8 cellular contexts compared by ENCODE assay signal in the genomic region with DNA sequence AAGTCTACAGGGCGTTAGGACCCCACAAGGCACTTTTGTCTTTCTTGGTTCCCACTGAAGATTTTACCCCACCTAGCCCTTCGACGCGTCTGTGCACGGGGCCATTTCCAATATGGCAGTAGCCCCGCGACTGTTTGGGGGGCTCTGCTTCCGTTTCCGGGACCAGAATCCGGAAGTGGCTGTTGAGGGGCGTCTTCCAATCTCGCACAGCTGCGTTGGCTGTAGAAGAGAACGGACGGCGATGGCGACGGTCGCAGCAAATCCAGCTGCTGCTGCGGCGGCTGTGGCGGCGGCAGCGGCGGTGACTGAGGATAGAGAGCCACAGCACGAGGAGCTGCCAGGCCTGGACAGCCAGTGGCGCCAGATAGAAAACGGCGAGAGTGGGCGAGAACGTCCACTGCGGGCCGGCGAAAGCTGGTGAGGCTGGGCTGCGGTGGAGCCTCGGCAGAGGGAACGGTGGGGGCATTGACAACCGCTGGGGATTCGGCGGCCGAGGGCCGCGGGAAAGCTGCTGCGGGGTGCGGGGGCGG. TPM values are rescaled to one million over a fixed set of nuclear protein-coding genes. Genes with fewer than 3 reads are reported as not detected.
DNase-seq lines count a peak whose midpoint lies in the region; ATAC-seq and TF ChIP-seq lines count a peak whose summit lies in the region.

A gene (plus strand): TSS at position 207 of the 530 bp plus-strand sequence. CDS start 35 bp downstream, at position 242.

- peak within 1 kb of the TSS; percentile 99 for H3K27ac ChIP-seq in angular gyrus (ENCODE audit: low read depth, low read length)
- peak within 1 kb of the TSS; percentile 94 for H3K27ac ChIP-seq in left ventricle myocardium inferior (replicated peaks)
- H3K27ac ChIP-seq in prostate gland = peak within 1 kb of the TSS; percentile 99 to 100

- ATAC-seq in GM19328 (IDR thresholded peaks at IDR 0.05; ENCODE audit: unreplicated experiment) = no peak

- TF ChIP-seq POLR2A in prostate gland (IDR thresholded peaks at IDR 0.05) = peak; percentile 53

- H3K9me3 ChIP-seq in BE2C = no peaks in the 10 kb centered on the region
- H3K9me3 ChIP-seq in left ventricle myocardium inferior (replicated peaks) = no peaks in the 10 kb centered on the region
- no peaks in the 10 kb centered on the region for H3K9me3 ChIP-seq in prostate gland

- DNase-seq in BE2C (peak; percentile 47), GM19238 (ENCODE audit: insufficient read length, low spot score) (peak; percentile 40), HuH-7 (ENCODE audit: low spot score) (peak; percentile 25), SK-N-DZ (ENCODE audit: low spot score) (peak; percentile 77), left ventricle myocardium inferior (no peak), prostate gland (ENCODE audit: low spot score) (no peak)

- intact Hi-C loops in left ventricle myocardium inferior (cut with micrococcal nuclease) = no loop called here
- intact Hi-C loops in prostate gland (cut with DNase I) = no loop called here

- H3K4me3 ChIP-seq in BE2C (ENCODE audit: low read depth, low read length) = peak within 1 kb of the TSS; percentile 77
- H3K4me3 ChIP-seq in left ventricle myocardium inferior = peak within 1 kb of the TSS; percentile 74
- peak within 1 kb of the TSS; percentile 56 for H3K4me3 ChIP-seq in prostate gland

- no peaks in the 10 kb centered on the region for H3K4me1 ChIP-seq in BE2C
- H3K4me1 ChIP-seq in left ventricle myocardium inferior = peaks cover 20% of the 10 kb centered on the region
- H3K4me1 ChIP-seq in prostate gland (replicated peaks) = no peaks in the 10 kb centered on the region

- H3K27me3 ChIP-seq in BE2C = no peaks in the 10 kb centered on the region
- H3K27me3 ChIP-seq in left ventricle myocardium inferior (ENCODE audit: low read depth) = no peaks in the 10 kb centered on the region
- no peaks in the 10 kb centered on the region for H3K27me3 ChIP-seq in prostate gland (replicated peaks; ENCODE audit: insufficient read depth)

- WGBS in prostate gland = 1% methylated on average over 8 of the region's 46 CpGs

- TF ChIP-seq CTCF in BE2C (IDR thresholded peaks at IDR 0.05; ENCODE audit: low read depth, low read length) = no peak
- no peak for TF ChIP-seq CTCF in left ventricle myocardium inferior (IDR thresholded peaks at IDR 0.05; ENCODE audit: borderline replicate concordance)
- no peak for TF ChIP-seq CTCF in prostate gland (IDR thresholded peaks at IDR 0.05)

- no peaks in the 10 kb centered on the region for H3K36me3 ChIP-seq in BE2C
- H3K36me3 ChIP-seq in left ventricle myocardium inferior = peaks cover 14% of the 10 kb centered on the region
- no peaks in the 10 kb centered on the region for H3K36me3 ChIP-seq in prostate gland

RNA-seq across cellular contexts. Expression of the gene that starts here (rescaled TPM):
- polyA plus RNA-seq in BE2C (2012; ENCODE audit: insufficient read depth, insufficient read length, low read depth) = 95.9 TPM
- 75.5 and 78.1 TPM in 2 replicates for polyA plus RNA-seq in SK-N-DZ (2014; cell fraction: cytosol; rRNA removed)
- 106 and 131 TPM in 2 replicates for polyA plus RNA-seq in SK-N-DZ (2014; cell fraction: nucleus; rRNA removed)
- total RNA-seq in left ventricle myocardium inferior = 42.2 TPM
- total RNA-seq in prostate gland = 100 to 1,000 TPM in 1 of 2 donors, 10 to 100 TPM in 1; 43.3 to 124 TPM

Comparison
In these comparisons a context has a peak if more than half of its experiments do, and no peak if none do; other contexts are left out.
1. DNase-seq: peak in BE2C (single experiment), GM19238 (single experiment), HuH-7 (single experiment) and SK-N-DZ (single experiment); none in left ventricle myocardium inferior (single experiment) and prostate gland (single experiment).
2. Peak in every context shown above with its lines, with median percentiles within 50 percentile points of each other: H3K4me3 ChIP-seq and H3K27ac ChIP-seq.